Comparison of ENCODE assay signal across 22 cellular contexts in genomic region chr14:26026384-26026783, GRCh38.
"Had no signal": no experiment of that assay in that cellular context is flagged by ENCODE, and none has a peak within 500 bp of the region (broad histone marks: within the 10 kb centered on the region; RNA-seq: fewer than 3 reads in every experiment).

No MANE protein-coding gene starts in this region.

- H3K36me3 Mint-ChIP-seq: activated CD8-positive, alpha-beta memory T cell treated with anti-CD3 and anti-CD28 coated beads, Interleukin-2, amount 10 ng/mL, durations not matched to agents 7 days and 5 days had no signal

- H3K9me3 ChIP-seq: colonic mucosa, gastrocnemius medialis, left ventricle myocardium inferior, neutrophil, right lobe of liver, thoracic aorta had no signal

- H3K36me3 ChIP-seq: colonic mucosa, gastrocnemius medialis, left ventricle myocardium inferior, neutrophil, right lobe of liver, thoracic aorta had no signal

- H3K27ac ChIP-seq: colonic mucosa, gastrocnemius medialis, left ventricle myocardium inferior, neutrophil, right lobe of liver, thoracic aorta had no signal

- H3K4me3 ChIP-seq: colonic mucosa, gastrocnemius medialis, left ventricle myocardium inferior, right lobe of liver, thoracic aorta had no signal

- H3K27me3 ChIP-seq: colonic mucosa, gastrocnemius medialis, neutrophil, right lobe of liver had no signal

- H3K4me1 Mint-ChIP-seq: activated CD4-positive, alpha-beta T cell treated with anti-CD3 and anti-CD28 coated beads for 36 hours; activated CD8-positive, alpha-beta memory T cell treated with anti-CD3 and anti-CD28 coated beads, Interleukin-2, amount 10 ng/mL, durations not matched to agents 7 days and 5 days; central memory CD8-positive, alpha-beta T cell; nephron had no signal

- H3K4me1 ChIP-seq: colonic mucosa, gastrocnemius medialis, left ventricle myocardium inferior, right lobe of liver had no signal

- H3K27me3 Mint-ChIP-seq: activated CD4-positive, alpha-beta T cell treated with anti-CD3 and anti-CD28 coated beads for 36 hours; activated CD8-positive, alpha-beta memory T cell treated with anti-CD3 and anti-CD28 coated beads, Interleukin-2, amount 10 ng/mL, durations not matched to agents 7 days and 5 days; central memory CD8-positive, alpha-beta T cell; progenitor cell of endocrine pancreas; stimulated activated naive CD8-positive, alpha-beta T cell treated with anti-CD3 and anti-CD28 coated beads, Interleukin-15, Interleukin-2, amounts not matched to agents 100 ng/mL and 50 ng/mL, for 24 hours had no signal

- H3K27ac Mint-ChIP-seq: activated CD4-positive, alpha-beta T cell treated with anti-CD3 and anti-CD28 coated beads for 36 hours; activated CD8-positive, alpha-beta memory T cell treated with anti-CD3 and anti-CD28 coated beads, Interleukin-2, amount 10 ng/mL, durations not matched to agents 7 days and 5 days; activated CD8-positive, alpha-beta T cell treated with anti-CD3 and anti-CD28 coated beads, Interleukin-2, amount 10 ng/mL, durations not matched to agents 7 days and 5 days; activated naive CD4-positive, alpha-beta T cell treated with anti-CD3 and anti-CD28 coated beads, Interleukin-2, amount 50 U/mL, for 72 hours; nephron; progenitor cell of endocrine pancreas; stimulated activated naive CD8-positive, alpha-beta T cell treated with anti-CD3 and anti-CD28 coated beads, Interleukin-15, Interleukin-2, amounts not matched to agents 100 ng/mL and 50 ng/mL, for 24 hours had no signal

- H3K9me3 Mint-ChIP-seq: nephron; stimulated activated naive CD8-positive, alpha-beta T cell treated with anti-CD3 and anti-CD28 coated beads, Interleukin-15, Interleukin-2, amounts not matched to agents 100 ng/mL and 50 ng/mL, for 24 hours had no signal

- DNase-seq: activated CD4-positive, alpha-beta T cell treated with anti-CD3 and anti-CD28 coated beads for 36 hours; activated CD4-positive, CD25-positive, alpha-beta regulatory T cell; activated CD8-positive, alpha-beta memory T cell treated with anti-CD3 and anti-CD28 coated beads, Interleukin-2, amount 10 ng/mL, durations not matched to agents 7 days and 5 days; activated CD8-positive, alpha-beta T cell treated with anti-CD3 and anti-CD28 coated beads, Interleukin-2, amount 10 ng/mL, durations not matched to agents 7 days and 5 days; activated naive CD4-positive, alpha-beta T cell; activated T-cell treated with anti-CD3 and anti-CD28 coated beads, Interleukin-2, amount 50 U/mL, for 48 hours; colonic mucosa; effector CD8-positive, alpha-beta T cell; gastrocnemius medialis; glutamatergic neuron; islet precursor cell; left ventricle myocardium inferior; right lobe of liver; stimulated activated CD4-positive, alpha-beta T cell treated with anti-CD3 and anti-CD28 coated beads, Interleukin-4, amount 100 ng/mL, for 1 hour; trophoblast cell had no signal

- ATAC-seq: activated CD4-positive, alpha-beta T cell treated with anti-CD3 and anti-CD28 coated beads for 36 hours; activated CD8-positive, alpha-beta memory T cell treated with anti-CD3 and anti-CD28 coated beads, Interleukin-2, amount 10 ng/mL, durations not matched to agents 7 days and 5 days; activated CD8-positive, alpha-beta T cell treated with anti-CD3 and anti-CD28 coated beads, Interleukin-2, amount 10 ng/mL, durations not matched to agents 7 days and 5 days; activated naive CD4-positive, alpha-beta T cell treated with anti-CD3 and anti-CD28 coated beads, Interleukin-2, amount 50 U/mL, for 72 hours; gastrocnemius medialis; right lobe of liver had no signal

- H3K4me3 Mint-ChIP-seq: activated CD4-positive, alpha-beta T cell treated with anti-CD3 and anti-CD28 coated beads for 36 hours; activated CD8-positive, alpha-beta memory T cell treated with anti-CD3 and anti-CD28 coated beads, Interleukin-2, amount 10 ng/mL, durations not matched to agents 7 days and 5 days; activated CD8-positive, alpha-beta T cell treated with anti-CD3 and anti-CD28 coated beads, Interleukin-2, amount 10 ng/mL, durations not matched to agents 7 days and 5 days; central memory CD8-positive, alpha-beta T cell; nephron; stimulated activated naive CD8-positive, alpha-beta T cell treated with anti-CD3 and anti-CD28 coated beads, Interleukin-15, Interleukin-2, amounts not matched to agents 100 ng/mL and 50 ng/mL, for 24 hours had no signal
